Comparison of ENCODE assay signal across 20 cellular contexts in genomic region chr18:9922592-9923308, GRCh38. TPM values are rescaled to one million over a fixed set of nuclear protein-coding genes. Genes with fewer than 3 reads are reported as not detected.
A peak's percentile ranks its signal among the peaks of the same experiment; 100 is the strongest.
DNase-seq lines count a peak whose midpoint lies in the region; ATAC-seq, FAIRE-seq and TF ChIP-seq lines count a peak whose summit lies in the region.
"Had no signal": no experiment of that assay in that cellular context is flagged by ENCODE, and none has a peak within 500 bp of the region (broad histone marks: within the 10 kb centered on the region; RNA-seq: fewer than 3 reads in every experiment).

No MANE protein-coding gene starts in this region.

- H3K4me2 ChIP-seq in HepG2 (ENCODE audit: low read depth, low read length), result 0 out of 2 replicates have a peak overlapping the region, but pooled peaks have one; percentile 4
- H3K4me2 ChIP-seq in OCI-LY1 (ENCODE audit: low read length), result peak overlapping the region; percentile 1; the same call in 1 of the 2 replicates

- DNase-seq in HepG2 (ENCODE audit: low spot score) (no peak), right lobe of liver (no peak), frontal cortex (ENCODE audit: low spot score in 2 of 2) (no peak), DMS153 treated with DMSO at 0.1 percent for 48 hours (lab: John Stamatoyannopoulos, UW; ENCODE audit: unreplicated experiment) (no peak), NCI-H1105 (lab: John Stamatoyannopoulos, UW) (no peak), NCI-H187 (lab: John Stamatoyannopoulos, UW) (no peak), inferior parietal cortex (ENCODE audit: extremely low spot score) (no peak)
- DNase-seq: activated gamma-delta T cell; COR-L47; mesenchymal stem cell; posterior cingulate gyrus; stimulated activated CD4-positive, alpha-beta T cell treated with anti-CD3 and anti-CD28 coated beads, Interleukin-2, amount 100 ng/mL, for 48 hours; stimulated activated naive CD8-positive, alpha-beta T cell treated with anti-CD3 and anti-CD28 coated beads, Interleukin-15, Interleukin-2, amounts not matched to agents 100 U/mL and 50 U/mL, for 24 hours; tibial artery had no signal

- TF ChIP-seq EP300 in HepG2 (IDR thresholded peaks at IDR 0.05; ENCODE audit: low read depth in 2 of 2, low read length in 2 of 2) (no peak), HepG2 (CRISPR knock-in tag; IDR thresholded peaks at IDR 0.05; ENCODE audit: borderline replicate concordance) (no peak)

- intact Hi-C loops in HepG2 (cut with micrococcal nuclease; ENCODE audit: unreplicated experiment), result no loop called here
- intact Hi-C loops in right lobe of liver (cut with DNase I), result no loop called here

- no peak overlapping the region for H2AFZ ChIP-seq in HepG2 (ENCODE audit: low read length)
- H2AFZ ChIP-seq in OCI-LY1 (ENCODE audit: low read length), result no peak overlapping the region

- peaks cover 95% of the 10 kb centered on the region for H4K20me1 ChIP-seq in HepG2 (ENCODE audit: insufficient read depth, low read length)
- H4K20me1 ChIP-seq in OCI-LY1 (ENCODE audit: insufficient read depth, low read length), result peaks cover 38% of the 10 kb centered on the region

- in situ Hi-C loops in HepG2 (cut with HindIII; ENCODE audit: extremely low pct_ligation_motif_present, low pct_unique_long_range_greater_than_20kb), result loop anchor here (10.0 kb wide), 1 partner anchor 118 kb away; no protein-coding TSS in a partner anchor

- no peak for FAIRE-seq in HepG2 (lab: Jason Lieb, UNC)
- peak; percentile 13 for FAIRE-seq in frontal cortex (lab: Jason Lieb, UNC)
- FAIRE-seq: astrocyte, TTC549 had no signal

- 0 out of 2 replicates have a peak, but pooled peaks cover 2% of the 10 kb centered on the region for H3F3A ChIP-seq in OCI-LY1 (ENCODE audit: insufficient read depth, low read length)

- 82% methylated on average over 4 of the region's 4 CpGs for WGBS in HepG2 (ENCODE audit: low lambda C conversion rate)
- whole genome bisulfite sequencing in right lobe of liver (ENCODE audit: insufficient coverage, low coverage, low lambda C conversion rate, missing lambda C conversion rate), result 59% methylated on average over 4 of the region's 4 CpGs

- CTCF ChIA-PET in HepG2 (lab: Yijun Ruan, JAX; ENCODE audit: low intra/inter-chr PET ratio, low total read pairs), result no interaction called here

- H3K79me2 ChIP-seq in HepG2 (ENCODE audit: insufficient read depth, low read length), result peaks cover 100% of the 10 kb centered on the region
- peaks cover 100% of the 10 kb centered on the region for H3K79me2 ChIP-seq in OCI-LY1 (ENCODE audit: insufficient read depth, low read length)

- H3K4me3 ChIP-seq in HepG2 (replicated peaks in 1 of 3; ENCODE audit: insufficient read depth in 1 of 3, low read depth in 2 of 3, low read length in 3 of 3) (no peak overlapping the region), right lobe of liver (no peak overlapping the region), OCI-LY1 (ENCODE audit: low read depth, low read length, poor library complexity, severe bottlenecking) (no peak overlapping the region)
- H3K4me3 ChIP-seq: gastroesophageal sphincter, HAP-1, tibial artery had no signal

- H3K4me1 ChIP-seq in HepG2 (ENCODE audit: insufficient read depth, low read length) (peaks cover 85% of the 10 kb centered on the region), right lobe of liver (peaks cover 0 to 64% (median 25%) of the 10 kb centered on the region in 4 donors), OCI-LY1 (ENCODE audit: insufficient read depth, low read length, severe bottlenecking) (peaks cover 98% of the 10 kb centered on the region)

- no peak for TF ChIP-seq POLR2A in HepG2 (IDR thresholded peaks at IDR 0.05; ENCODE audit: insufficient read depth in 1 of 2, low read depth in 2 of 2, low read length in 2 of 2)
- no peak for TF ChIP-seq POLR2A in right lobe of liver (IDR thresholded peaks at IDR 0.05)

- POLR2A ChIA-PET in HepG2 (lab: Yijun Ruan, JAX), result no interaction called here

- no peaks in the 10 kb centered on the region for H3K9me3 ChIP-seq in HepG2 (ENCODE audit: low read length)
- H3K9me3 ChIP-seq in right lobe of liver, result no peaks in the 10 kb centered on the region
- H3K9me3 ChIP-seq in OCI-LY1 (ENCODE audit: low read length), result no peaks in the 10 kb centered on the region
- H3K9me3 ChIP-seq: gastroesophageal sphincter, HAP-1, tibial artery had no signal

- H3K36me3 ChIP-seq in HepG2 (replicated peaks in 1 of 2; ENCODE audit: control insufficient read depth in 1 of 2, insufficient read depth in 2 of 2, low read length in 2 of 2), result 0 out of 5 replicates have a peak, but pooled peaks cover 0 to 2% of the 10 kb centered on the region in 2 experiments
- H3K36me3 ChIP-seq in right lobe of liver, result no peaks in the 10 kb centered on the region
- peaks cover 14% of the 10 kb centered on the region; the same call in 1 of the 2 replicates for H3K36me3 ChIP-seq in OCI-LY1 (ENCODE audit: insufficient read depth, low read length)
- H3K36me3 ChIP-seq: gastroesophageal sphincter, HAP-1, tibial artery had no signal

- no peak for TF ChIP-seq CTCF in HepG2 (CRISPR knock-in tag; IDR thresholded peaks at IDR 0.05)
- no peak for TF ChIP-seq CTCF in right lobe of liver (IDR thresholded peaks at IDR 0.05)
- TF ChIP-seq CTCF in OCI-LY1 (IDR thresholded peaks at IDR 0.05; ENCODE audit: low read length), result no peak

- H3K9ac ChIP-seq in HepG2 (ENCODE audit: insufficient read depth, low read depth, low read length) (no peak overlapping the region), OCI-LY1 (ENCODE audit: low read length) (no peak overlapping the region)

- H3K27me3 ChIP-seq in HepG2 (ENCODE audit: control insufficient read depth in 1 of 2, insufficient read depth in 2 of 2, low read length in 2 of 2), result no peaks in the 10 kb centered on the region
- no peaks in the 10 kb centered on the region for H3K27me3 ChIP-seq in right lobe of liver
- no peaks in the 10 kb centered on the region for H3K27me3 ChIP-seq in OCI-LY1 (ENCODE audit: insufficient read depth, low read length)
- H3K27me3 ChIP-seq: gastroesophageal sphincter, tibial artery had no signal

- H3K27ac ChIP-seq in HepG2 (ENCODE audit: extremely low read length, insufficient read depth, low read length), result no peak overlapping the region
- no peak overlapping the region for H3K27ac ChIP-seq in right lobe of liver
- no peak overlapping the region for H3K27ac ChIP-seq in OCI-LY1 (ENCODE audit: low read depth, low read length, poor library complexity, severe bottlenecking)

- H3K9me2 ChIP-seq in OCI-LY1 (ENCODE audit: low read depth, low read length), result no peaks in the 10 kb centered on the region

- no peak for ATAC-seq in HepG2
- no peak for ATAC-seq in right lobe of liver
- ATAC-seq: gastroesophageal sphincter; stimulated activated naive CD8-positive, alpha-beta T cell treated with anti-CD3 and anti-CD28 coated beads, Interleukin-15, Interleukin-2, amounts not matched to agents 100 U/mL and 50 U/mL, for 24 hours had no signal

- BruUV-seq in HepG2 (replicated peaks; lab: Mats Ljungman, UMichigan), result no TSS peak

- no peak for TF ChIP-seq RAD21 in HepG2 (CRISPR knock-in tag; IDR thresholded peaks at IDR 0.05)

RNA-seq across cellular contexts. Expression of gene VAPA, which starts 8.9 kb away (rescaled TPM):
- total RNA-seq in HepG2 (2016; rRNA removed; fragmentation: Illumina TruSeq; extraction: Trizol) (294 and 375 TPM in 2 replicates), right lobe of liver (100 to 1,000 TPM in 2 of 6 experiments, 10 to 100 TPM in 4; 69.6 to 149 (median 90.7) TPM), frontal cortex (118 TPM)
- total RNA-seq in HepG2 (2016; cell fraction: cytosol; rRNA removed; fragmentation: Illumina TruSeq; extraction: Trizol; ENCODE audit: low read depth), result 264 and 266 TPM in 2 replicates
- total RNA-seq in HepG2 (2016; cell fraction: insoluble cytoplasmic fraction; rRNA removed; fragmentation: Illumina TruSeq; extraction: Trizol), result 297 and 387 TPM in 2 replicates
- total RNA-seq in HepG2 (2016; cell fraction: membrane; rRNA removed; fragmentation: Illumina TruSeq; extraction: Trizol), result 204 and 205 TPM in 2 replicates
- 154 and 169 TPM in 2 replicates for total RNA-seq in HepG2 (2016; cell fraction: nucleus; rRNA removed; fragmentation: Illumina TruSeq; extraction: Trizol)
- polyA plus RNA-seq in HepG2 (2011; rRNA removed), result 135 and 167 TPM in 2 replicates
- 88.4 and 143 TPM in 2 replicates for polyA plus RNA-seq in HepG2 (2011; cell fraction: cytosol; rRNA removed)
- 42.2 and 58.3 TPM in 2 replicates for polyA plus RNA-seq in HepG2 (2011; cell fraction: nucleus; rRNA removed)
- 139 and 149 TPM in 2 replicates for polyA plus RNA-seq in HepG2 (2012)
- polyA plus RNA-seq in HepG2 (2016; cell fraction: cytosol; fragmentation: Illumina TruSeq; extraction: Trizol; ENCODE audit: low read depth), result 89.1 and 105 TPM in 2 replicates
- polyA plus RNA-seq in HepG2 (2016; cell fraction: insoluble cytoplasmic fraction; fragmentation: Illumina TruSeq; extraction: Trizol; ENCODE audit: low read depth), result 426 and 427 TPM in 2 replicates
- polyA plus RNA-seq in HepG2 (2016; cell fraction: membrane; fragmentation: Illumina TruSeq; extraction: Trizol; ENCODE audit: low read depth), result 141 and 145 TPM in 2 replicates
- 175 and 198 TPM in 2 replicates for polyA plus RNA-seq in HepG2 (2016; cell fraction: nucleus; fragmentation: Illumina TruSeq; extraction: Trizol; ENCODE audit: insufficient read depth, low read depth)
- 70.7 and 89.7 TPM in 2 replicates for polyA minus RNA-seq in HepG2 (2011; rRNA and poly(A)+ RNA removed; ENCODE audit: low replicate concordance)
- polyA minus RNA-seq in HepG2 (2011; cell fraction: cytosol; rRNA and poly(A)+ RNA removed), result 146 and 183 TPM in 2 replicates
- 140 and 144 TPM in 2 replicates for polyA minus RNA-seq in HepG2 (2011; cell fraction: nucleus; rRNA and poly(A)+ RNA removed)

RNA-seq across cellular contexts. Expression of gene TXNDC2, which starts 37.0 kb away (rescaled TPM):
- total RNA-seq in HepG2 (2016; rRNA removed; fragmentation: Illumina TruSeq; extraction: Trizol) (not detected in 2 replicates), right lobe of liver (not detected), frontal cortex (not detected)
- total RNA-seq in HepG2 (2016; cell fraction: cytosol; rRNA removed; fragmentation: Illumina TruSeq; extraction: Trizol; ENCODE audit: low read depth), result not detected in 2 replicates
- not detected in 2 replicates for total RNA-seq in HepG2 (2016; cell fraction: insoluble cytoplasmic fraction; rRNA removed; fragmentation: Illumina TruSeq; extraction: Trizol)
- not detected in 2 replicates for total RNA-seq in HepG2 (2016; cell fraction: membrane; rRNA removed; fragmentation: Illumina TruSeq; extraction: Trizol)
- not detected in 2 replicates for total RNA-seq in HepG2 (2016; cell fraction: nucleus; rRNA removed; fragmentation: Illumina TruSeq; extraction: Trizol)
- polyA plus RNA-seq in HepG2 (2011; rRNA removed), result not detected in 2 replicates
- not detected in 2 replicates for polyA plus RNA-seq in HepG2 (2011; cell fraction: cytosol; rRNA removed)
- 0.09 TPM in 1 of 2 replicates, not detected in the other for polyA plus RNA-seq in HepG2 (2011; cell fraction: nucleus; rRNA removed)
- polyA plus RNA-seq in HepG2 (2012), result 0.08 TPM in 1 of 2 replicates, not detected in the other
- polyA plus RNA-seq in HepG2 (2016; cell fraction: cytosol; fragmentation: Illumina TruSeq; extraction: Trizol; ENCODE audit: low read depth), result 0.06 TPM in 1 of 2 replicates, not detected in the other
- polyA plus RNA-seq in HepG2 (2016; cell fraction: insoluble cytoplasmic fraction; fragmentation: Illumina TruSeq; extraction: Trizol; ENCODE audit: low read depth), result not detected in 2 replicates
- not detected in 2 replicates for polyA plus RNA-seq in HepG2 (2016; cell fraction: membrane; fragmentation: Illumina TruSeq; extraction: Trizol; ENCODE audit: low read depth)
- polyA plus RNA-seq in HepG2 (2016; cell fraction: nucleus; fragmentation: Illumina TruSeq; extraction: Trizol; ENCODE audit: insufficient read depth, low read depth), result not detected in 2 replicates
- polyA minus RNA-seq in HepG2 (2011; rRNA and poly(A)+ RNA removed; ENCODE audit: low replicate concordance), result 0.35 TPM in 1 of 2 replicates, not detected in the other
- polyA minus RNA-seq in HepG2 (2011; cell fraction: cytosol; rRNA and poly(A)+ RNA removed), result not detected in 2 replicates
- polyA minus RNA-seq in HepG2 (2011; cell fraction: nucleus; rRNA and poly(A)+ RNA removed), result not detected in 2 replicates
- total RNA-seq: skeletal muscle tissue had no signal
